In the genomic region with DNA sequence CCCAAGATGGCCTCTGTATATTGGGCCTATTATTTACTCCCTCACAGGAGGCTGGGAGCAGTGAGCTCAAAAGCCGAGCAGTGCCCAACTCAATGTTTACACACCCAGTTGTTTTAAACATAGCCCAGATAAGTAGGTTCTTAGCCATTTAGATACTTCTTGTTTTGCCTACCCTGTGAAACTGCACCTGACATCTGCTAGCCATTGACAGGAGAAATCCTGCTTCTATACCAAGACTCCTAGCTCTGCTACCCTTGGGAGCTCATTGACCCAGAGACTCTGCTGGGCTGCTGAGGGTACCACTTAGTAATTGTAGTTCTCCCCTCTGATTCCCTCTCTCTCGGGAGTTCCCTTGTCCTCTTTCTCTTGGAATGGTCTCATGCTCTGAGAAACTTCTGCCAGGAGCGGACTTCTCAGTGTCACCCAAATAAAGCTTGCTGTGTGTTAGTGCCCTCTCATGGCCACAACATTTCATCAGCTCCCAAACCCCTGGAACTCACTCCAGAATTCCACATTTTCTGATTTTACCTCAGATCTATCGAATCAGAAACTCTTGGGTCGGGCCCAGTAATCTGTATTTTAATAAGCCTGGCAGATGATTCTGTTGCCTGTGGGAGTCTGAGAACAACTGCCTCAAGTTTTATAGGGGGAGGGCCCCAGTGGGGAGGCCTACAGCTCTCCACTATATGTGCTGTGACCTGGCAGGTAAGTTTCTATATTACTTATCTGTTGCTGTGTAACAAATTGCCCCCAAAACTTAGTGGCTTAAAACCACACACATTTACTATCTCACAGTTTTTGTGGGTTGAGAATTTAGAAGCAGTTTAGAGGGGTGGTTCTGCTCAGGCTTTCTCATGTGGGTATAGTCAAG, we compare ENCODE assay signal across 11 cellular contexts.
DNase-seq lines count a peak whose midpoint lies in the region; ATAC-seq and TF ChIP-seq lines count a peak whose summit lies in the region.
"Had no signal": no experiment of that assay in that cellular context is flagged by ENCODE, and none has a peak within 500 bp of the region (broad histone marks: within the 10 kb centered on the region; RNA-seq: fewer than 3 reads in every experiment).

No MANE protein-coding gene starts in this region.

- no peaks in the 10 kb centered on the region for H3K36me3 Mint-ChIP-seq in type B pancreatic cell
- H3K36me3 Mint-ChIP-seq in natural killer cell treated with Interleukin-12 subunit alpha and Interleukin-12 subunit beta and Interleukin-15 and Interleukin-18, amount 100 ng/mL, for 72 hours: no peaks in the 10 kb centered on the region

- H3K27me3 Mint-ChIP-seq in type B pancreatic cell: no peaks in the 10 kb centered on the region
- no peaks in the 10 kb centered on the region for H3K27me3 Mint-ChIP-seq in natural killer cell treated with Interleukin-12 subunit alpha and Interleukin-12 subunit beta and Interleukin-15 and Interleukin-18, amount 100 ng/mL, for 72 hours

- no peaks in the 10 kb centered on the region for H3K9me3 ChIP-seq in cardiac muscle cell (ENCODE audit: low read depth)
- H3K9me3 ChIP-seq: thoracic aorta had no signal

- H3K4me1 ChIP-seq in cardiac muscle cell (ENCODE audit: low read depth): no peaks in the 10 kb centered on the region

- no peak overlapping the region for H3K4me3 ChIP-seq in cardiac muscle cell
- H3K4me3 ChIP-seq: skin epidermis, thoracic aorta had no signal

- no peaks in the 10 kb centered on the region for H3K36me3 ChIP-seq in cardiac muscle cell
- H3K36me3 ChIP-seq: thoracic aorta had no signal

- H3K4me1 Mint-ChIP-seq in type B pancreatic cell (ENCODE audit: unreplicated experiment): no peaks in the 10 kb centered on the region
- no peaks in the 10 kb centered on the region for H3K4me1 Mint-ChIP-seq in natural killer cell treated with Interleukin-12 subunit alpha and Interleukin-12 subunit beta and Interleukin-15 and Interleukin-18, amount 100 ng/mL, for 72 hours (ENCODE audit: low read depth in 2 of 2)
- H3K4me1 Mint-ChIP-seq: activated T-helper 17 cell treated with anti-CD3 and anti-CD28 coated beads, Interleukin-2, amount 50 U/mL, for 72 hours had no signal

- H3K9me3 Mint-ChIP-seq in type B pancreatic cell: no peaks in the 10 kb centered on the region
- H3K9me3 Mint-ChIP-seq in natural killer cell treated with Interleukin-12 subunit alpha and Interleukin-12 subunit beta and Interleukin-15 and Interleukin-18, amount 100 ng/mL, for 72 hours: peaks cover 4% of the 10 kb centered on the region
- H3K9me3 Mint-ChIP-seq: activated T-helper 17 cell treated with anti-CD3 and anti-CD28 coated beads, Interleukin-2, amount 50 U/mL, for 72 hours had no signal

- TF ChIP-seq CTCF in cardiac muscle cell (IDR thresholded peaks at IDR 0.05; ENCODE audit: low read depth, low read length) (peak; percentile 56), VCaP (conservative IDR thresholded peaks at IDR 0.05) (peak; percentile 85), type B pancreatic cell (conservative IDR thresholded peaks at IDR 0.05) (peak; percentile 59)

- DNase-seq in cardiac muscle cell (ENCODE audit: low read depth in 1 of 2, low spot score in 1 of 2) (peak; percentile 14 to 63), cardiac septum (ENCODE audit: low spot score) (no peak), iPS DF 4.7 (ENCODE audit: extremely low read depth, low spot score) (peak; percentile 56), type B pancreatic cell (ENCODE audit: extremely low spot score, unreplicated experiment) (no peak), SW 1271 (lab: John Stamatoyannopoulos, UW) (no peak)
- DNase-seq in natural killer cell treated with Interleukin-12 subunit alpha and Interleukin-12 subunit beta and Interleukin-15 and Interleukin-18, amount 100 ng/mL, for 72 hours (ENCODE audit: low spot score): no peak

- no peak overlapping the region for H3K27ac Mint-ChIP-seq in type B pancreatic cell
- H3K27ac Mint-ChIP-seq in natural killer cell treated with Interleukin-12 subunit alpha and Interleukin-12 subunit beta and Interleukin-15 and Interleukin-18, amount 100 ng/mL, for 72 hours: no peak overlapping the region
- H3K27ac Mint-ChIP-seq: activated T-helper 17 cell treated with anti-CD3 and anti-CD28 coated beads, Interleukin-2, amount 50 U/mL, for 72 hours had no signal

- H3K27ac ChIP-seq in cardiac muscle cell (no peak overlapping the region), VCaP (no peak overlapping the region)
- H3K27ac ChIP-seq: thoracic aorta had no signal

- H3K27me3 ChIP-seq in cardiac muscle cell: no peaks in the 10 kb centered on the region

- ATAC-seq in natural killer cell treated with Interleukin-12 subunit alpha and Interleukin-12 subunit beta and Interleukin-15 and Interleukin-18, amount 100 ng/mL, for 72 hours: no peak
- no peak for ATAC-seq in GM18870 (IDR thresholded peaks at IDR 0.05; ENCODE audit: unreplicated experiment)
- ATAC-seq: activated T-helper 17 cell treated with anti-CD3 and anti-CD28 coated beads, Interleukin-2, amount 50 U/mL, for 72 hours had no signal

- H3K4me3 Mint-ChIP-seq in type B pancreatic cell: no peak overlapping the region
- H3K4me3 Mint-ChIP-seq in natural killer cell treated with Interleukin-12 subunit alpha and Interleukin-12 subunit beta and Interleukin-15 and Interleukin-18, amount 100 ng/mL, for 72 hours: no peak overlapping the region
- H3K4me3 Mint-ChIP-seq: activated T-helper 17 cell treated with anti-CD3 and anti-CD28 coated beads, Interleukin-2, amount 50 U/mL, for 72 hours had no signal

- intact Hi-C loops in cardiac septum (cut with DNase I): no loop called here

Comparison
In these comparisons a context has a peak if more than half of its experiments do, and no peak if none do; other contexts are left out.
1. DNase-seq: peak in cardiac muscle cell (2 of 2) and iPS DF 4.7 (single experiment); none in cardiac septum (single experiment), type B pancreatic cell (single experiment), natural killer cell treated with Interleukin-12 subunit alpha and Interleukin-12 subunit beta and Interleukin-15 and Interleukin-18, amount 100 ng/mL, for 72 hours (single experiment) and SW 1271 (0 of 2).
2. Peak in every context shown above with its lines, with median percentiles within 50 percentile points of each other: CTCF ChIP-seq.